16 cellular contexts compared by ENCODE assay signal in the genomic region with DNA sequence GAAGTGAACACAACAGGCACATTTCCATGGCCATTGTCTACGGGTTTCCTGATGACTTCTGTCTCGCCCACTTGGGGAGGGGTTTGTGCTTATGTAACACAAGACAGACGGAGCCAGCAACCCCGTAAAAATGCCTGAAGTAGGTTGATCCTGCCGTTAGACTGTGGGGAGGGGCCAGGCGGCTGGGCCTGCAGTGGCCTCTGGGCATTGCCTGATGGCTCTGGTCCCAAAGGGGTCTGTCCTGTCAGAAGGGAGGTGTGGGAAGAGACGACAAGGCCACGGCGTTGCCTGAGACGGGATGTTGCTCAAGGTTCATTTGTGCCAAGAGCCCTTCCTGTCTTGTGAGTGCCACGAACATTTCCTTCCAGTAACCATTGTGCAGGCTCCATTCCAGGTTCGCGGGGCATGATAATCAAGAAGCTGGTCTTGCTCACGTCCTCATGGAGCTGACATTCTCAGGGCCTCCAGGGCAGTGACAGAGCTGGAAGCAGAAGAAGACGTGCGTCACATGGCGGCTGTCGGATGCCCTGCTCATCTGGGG. TPM values are rescaled to one million over a fixed set of nuclear protein-coding genes. Genes with fewer than 3 reads are reported as not detected.
DNase-seq lines count a peak whose midpoint lies in the region; ATAC-seq and TF ChIP-seq lines count a peak whose summit lies in the region.
"Had no signal": no experiment of that assay in that cellular context is flagged by ENCODE, and none has a peak within 500 bp of the region (broad histone marks: within the 10 kb centered on the region; RNA-seq: fewer than 3 reads in every experiment).

No MANE protein-coding gene starts in this region.

- H3K4me1 ChIP-seq in mammary epithelial cell (ENCODE audit: insufficient read depth, low read length), result no peaks in the 10 kb centered on the region
- peaks cover 5 to 56% (median 21%) of the 10 kb centered on the region in 3 donors for H3K4me1 ChIP-seq in esophagus squamous epithelium

- POLR2A ChIA-PET in MCF 10A (lab: Yijun Ruan, JAX), result interaction anchor here (1.3 kb wide), 1 partner anchor 44 kb away, joined by 4 read pairs; no protein-coding TSS in a partner anchor
- POLR2A ChIA-PET in activated CD8-positive, alpha-beta T cell treated with anti-CD3 and anti-CD28 coated beads for 36 hours (lab: Charles Lee), result no interaction called here

- no peak for TF ChIP-seq POLR2A in esophagus squamous epithelium (IDR thresholded peaks at IDR 0.05)

- H3K4me3 Mint-ChIP-seq in MCF 10A (ENCODE audit: unreplicated experiment), result no peak overlapping the region
- no peak overlapping the region for H3K4me3 Mint-ChIP-seq in effector memory CD8-positive, alpha-beta T cell
- no peak overlapping the region for H3K4me3 Mint-ChIP-seq in activated CD8-positive, alpha-beta T cell treated with anti-CD3 and anti-CD28 coated beads for 36 hours
- H3K4me3 Mint-ChIP-seq: activated T-cell treated with anti-CD3 and anti-CD28 coated beads, Interleukin-2, amount 50 U/mL, for 4 hours had no signal

- no peaks in the 10 kb centered on the region for H3K27me3 Mint-ChIP-seq in MCF 10A (ENCODE audit: insufficient read depth, unreplicated experiment)
- H3K27me3 Mint-ChIP-seq in effector memory CD8-positive, alpha-beta T cell, result no peaks in the 10 kb centered on the region
- H3K27me3 Mint-ChIP-seq in activated CD8-positive, alpha-beta T cell treated with anti-CD3 and anti-CD28 coated beads for 36 hours, result no peaks in the 10 kb centered on the region

- no peaks in the 10 kb centered on the region for H3K9me3 Mint-ChIP-seq in MCF 10A (ENCODE audit: unreplicated experiment)
- H3K9me3 Mint-ChIP-seq in effector memory CD8-positive, alpha-beta T cell, result no peaks in the 10 kb centered on the region
- no peaks in the 10 kb centered on the region for H3K9me3 Mint-ChIP-seq in activated CD8-positive, alpha-beta T cell treated with anti-CD3 and anti-CD28 coated beads for 36 hours
- H3K9me3 Mint-ChIP-seq: activated T-cell treated with anti-CD3 and anti-CD28 coated beads, Interleukin-2, amount 50 U/mL, for 4 hours had no signal

- H3K79me2 ChIP-seq in mammary epithelial cell (ENCODE audit: insufficient read depth, low read length), result no peaks in the 10 kb centered on the region

- dilution Hi-C loops in mammary epithelial cell (cut with HindIII; ENCODE audit: low sequenced_read_pairs), result no loop called here

- BruUV-seq in MCF 10A (replicated peaks; lab: Mats Ljungman, UMichigan), result no TSS peak
- no TSS peak for BruUV-seq in mammary epithelial cell (replicated peaks; lab: Mats Ljungman, UMichigan)

- H3K36me3 Mint-ChIP-seq in MCF 10A (ENCODE audit: insufficient read depth, unreplicated experiment), result no peaks in the 10 kb centered on the region
- peaks cover 28% of the 10 kb centered on the region for H3K36me3 Mint-ChIP-seq in effector memory CD8-positive, alpha-beta T cell (ENCODE audit: insufficient read depth)
- no peaks in the 10 kb centered on the region for H3K36me3 Mint-ChIP-seq in activated CD8-positive, alpha-beta T cell treated with anti-CD3 and anti-CD28 coated beads for 36 hours (ENCODE audit: low read depth)

- no peaks in the 10 kb centered on the region for H4K20me1 ChIP-seq in mammary epithelial cell (ENCODE audit: insufficient read depth, low read length)

- TF ChIP-seq CTCF in MCF 10A (IDR thresholded peaks at IDR 0.05; ENCODE audit: unreplicated experiment) (no peak), mammary epithelial cell (conservative IDR thresholded peaks at IDR 0.05 in 1 of 2, IDR thresholded peaks at IDR 0.05 in 1 of 2; ENCODE audit: extremely low read depth in 1 of 2, insufficient read depth in 1 of 2, low read depth in 1 of 2, low read length in 2 of 2) (no peak), esophagus squamous epithelium (IDR thresholded peaks at IDR 0.05) (no peak)
- no peak for TF ChIP-seq CTCF in activated CD8-positive, alpha-beta T cell treated with anti-CD3 and anti-CD28 coated beads for 36 hours (IDR thresholded peaks at IDR 0.05)

- H3K27ac ChIP-seq in mammary epithelial cell (ENCODE audit: insufficient read depth, low read depth, low read length) (no peak overlapping the region), esophagus squamous epithelium (peak overlapping the region; percentile 31 to 78 (median 64))
- H3K27ac ChIP-seq: brain microvascular endothelial cell had no signal

- H2AFZ ChIP-seq in mammary epithelial cell (ENCODE audit: low read depth, low read length), result no peak overlapping the region

- in situ Hi-C loops in mammary epithelial cell (cut with MboI; ENCODE audit: low sequenced_read_pairs in 2 of 2), result loop anchor here in 1 of 2 donors (10.0 kb wide), 1 partner anchor 109 kb away; no protein-coding TSS in a partner anchor

- H3K27ac Mint-ChIP-seq in MCF 10A (ENCODE audit: low read depth, unreplicated experiment), result no peak overlapping the region
- peak overlapping the region in 1 of 2 donors; percentile 2 for H3K27ac Mint-ChIP-seq in effector memory CD8-positive, alpha-beta T cell
- H3K27ac Mint-ChIP-seq in activated CD8-positive, alpha-beta T cell treated with anti-CD3 and anti-CD28 coated beads for 36 hours, result no peak overlapping the region

- ATAC-seq in GM21619 (IDR thresholded peaks at IDR 0.05; ENCODE audit: unreplicated experiment) (no peak), GM18861 (IDR thresholded peaks at IDR 0.05; ENCODE audit: unreplicated experiment) (no peak)
- ATAC-seq in effector memory CD8-positive, alpha-beta T cell (replicated peaks), result no peak
- ATAC-seq in activated CD8-positive, alpha-beta T cell treated with anti-CD3 and anti-CD28 coated beads for 36 hours, result no peak
- ATAC-seq: activated T-cell treated with anti-CD3 and anti-CD28 coated beads, Interleukin-2, amount 50 U/mL, for 4 hours; Panc1 had no signal

- H3K9me3 ChIP-seq in mammary epithelial cell (replicated peaks; ENCODE audit: insufficient read depth, low read length), result no peaks in the 10 kb centered on the region
- H3K9me3 ChIP-seq in esophagus squamous epithelium, result no peaks in the 10 kb centered on the region

- intact Hi-C loops in MCF 10A (cut with micrococcal nuclease) (no loop called here), mammary epithelial cell (cut with micrococcal nuclease) (no loop called here), esophagus squamous epithelium (cut with DNase I) (no loop called here)
- intact Hi-C loops in activated CD8-positive, alpha-beta T cell treated with anti-CD3 and anti-CD28 coated beads for 36 hours (cut with micrococcal nuclease), result no loop called here

- no peaks in the 10 kb centered on the region for H3K27me3 ChIP-seq in mammary epithelial cell (ENCODE audit: insufficient read depth, low read length)
- H3K27me3 ChIP-seq in esophagus squamous epithelium, result peaks cover 0 to 42% (median 0%) of the 10 kb centered on the region in 4 donors

- no peaks in the 10 kb centered on the region for H3K36me3 ChIP-seq in mammary epithelial cell (ENCODE audit: insufficient read depth, low read length)
- no peaks in the 10 kb centered on the region for H3K36me3 ChIP-seq in esophagus squamous epithelium
- H3K36me3 ChIP-seq: brain microvascular endothelial cell had no signal

- H3K9ac ChIP-seq in mammary epithelial cell (ENCODE audit: insufficient read depth, low read length), result no peak overlapping the region

- H3K4me1 Mint-ChIP-seq in MCF 10A (ENCODE audit: insufficient read depth, unreplicated experiment), result peaks cover 15% of the 10 kb centered on the region
- H3K4me1 Mint-ChIP-seq in effector memory CD8-positive, alpha-beta T cell (ENCODE audit: low read depth in 2 of 2), result peaks cover 21 to 22% of the 10 kb centered on the region in 2 donors
- peaks cover 18% of the 10 kb centered on the region for H3K4me1 Mint-ChIP-seq in activated CD8-positive, alpha-beta T cell treated with anti-CD3 and anti-CD28 coated beads for 36 hours (ENCODE audit: low read depth)

- CTCF ChIA-PET in MCF 10A (lab: Yijun Ruan, JAX), result interaction anchor here (1.1 kb wide), 1 partner anchor 146 kb away, joined by 3 read pairs; no protein-coding TSS in a partner anchor
- CTCF ChIA-PET in mammary epithelial cell (lab: Charles Lee; ENCODE audit: low non-redundant PET), result no interaction called here
- CTCF ChIA-PET in activated CD8-positive, alpha-beta T cell treated with anti-CD3 and anti-CD28 coated beads for 36 hours (lab: Charles Lee), result interaction anchor here (1.3 to 2.1 kb wide), 4 partner anchors 25 to 118 kb away, joined by 3 to 9 read pairs (median 6); no protein-coding TSS in a partner anchor

- H3K4me2 ChIP-seq in mammary epithelial cell (ENCODE audit: insufficient read depth, low read depth, low read length), result no peak overlapping the region

- no peak overlapping the region for H3K4me3 ChIP-seq in mammary epithelial cell (replicated peaks in 1 of 3; ENCODE audit: insufficient read depth in 1 of 3, low read depth in 2 of 3, low read length in 3 of 3)
- no peak overlapping the region for H3K4me3 ChIP-seq in esophagus squamous epithelium

- DNase-seq in MCF 10A (ENCODE audit: unreplicated experiment) (peak; percentile 86), mammary epithelial cell (no peak), esophagus squamous epithelium (lab: John Stamatoyannopoulos, UW) (no peak), mucosa of gallbladder (ENCODE audit: low spot score) (peak; percentile 35)
- no peak for DNase-seq in effector memory CD8-positive, alpha-beta T cell
- no peak for DNase-seq in activated CD8-positive, alpha-beta T cell treated with anti-CD3 and anti-CD28 coated beads for 36 hours
- DNase-seq: activated T-cell treated with anti-CD3 and anti-CD28 coated beads, Interleukin-2, amount 50 U/mL, for 4 hours; brain microvascular endothelial cell; EL; foreskin melanocyte; NCI-H1694 treated with DMSO at 0.1 percent for 48 hours had no signal

- WGBS in mammary epithelial cell (ENCODE audit: low coverage, missing lambda C conversion rate), result 46% methylated on average over 17 of the region's 18 CpGs
- WGBS in esophagus squamous epithelium, 2 donors, result 34 to 45% methylated on average over 9 to 11 of the region's 18 CpGs

RNA-seq across cellular contexts. Expression of gene ABCG1, which starts 44.7 kb away (rescaled TPM):
- total RNA-seq in MCF 10A (2022), result 25.5 and 28.7 TPM in 2 replicates
- 10 to 100 TPM in 1 of 2 donors, 1 to 10 TPM in 1; 6.3 to 16.9 TPM for total RNA-seq in mammary epithelial cell
- polyA plus RNA-seq in mammary epithelial cell, result 2.7 TPM
- 2.5 TPM for polyA minus RNA-seq in mammary epithelial cell
- total RNA-seq in esophagus squamous epithelium, result 10 to 100 TPM in 1 of 4 donors, 1 to 10 TPM in 3; 2.6 to 10.9 (median 3.7) TPM
- total RNA-seq in mucosa of gallbladder, result 19.5 TPM
- total RNA-seq in activated CD8-positive, alpha-beta T cell treated with anti-CD3 and anti-CD28 coated beads for 36 hours, result 10 to 100 TPM; 12.1 to 12.7 TPM

RNA-seq across cellular contexts. Expression of gene TFF3, which starts 51.5 kb away (rescaled TPM):
- not detected in 2 replicates for total RNA-seq in MCF 10A (2022)
- total RNA-seq in mammary epithelial cell, result not detected
- not detected for polyA plus RNA-seq in mammary epithelial cell
- polyA minus RNA-seq in mammary epithelial cell, result not detected
- total RNA-seq in esophagus squamous epithelium, result 10 to 100 TPM in 1 of 4 donors, 1 to 10 TPM in 2, not detected in 1; 1.4 to 15.1 (median 7.2) TPM
- total RNA-seq in mucosa of gallbladder, result 1,342 TPM
- not detected for total RNA-seq in activated CD8-positive, alpha-beta T cell treated with anti-CD3 and anti-CD28 coated beads for 36 hours
- total RNA-seq: mononuclear cell had no signal
- polyA plus RNA-seq: AG04450 had no signal

Comparison
In these comparisons a context has a peak if more than half of its experiments do, and no peak if none do; other contexts are left out.
1. DNase-seq: peak in MCF 10A (single experiment) and mucosa of gallbladder (single experiment); none in mammary epithelial cell (single experiment), esophagus squamous epithelium (single experiment), effector memory CD8-positive, alpha-beta T cell (0 of 3) and activated CD8-positive, alpha-beta T cell treated with anti-CD3 and anti-CD28 coated beads for 36 hours (single experiment).
2. RNA of gene TFF3, which starts 51.5 kb away (total RNA-seq): 1,342 TPM in mucosa of gallbladder (single experiment); 1.4 to 15.1 TPM in esophagus squamous epithelium, not detected in MCF 10A, not detected in mammary epithelial cell and not detected in activated CD8-positive, alpha-beta T cell treated with anti-CD3 and anti-CD28 coated beads for 36 hours; every median in the first group is over 10 times any median in the second.